In genomic region chr11:35045219-35045819, GRCh38 we compare ENCODE assay signal across 8 cellular contexts.
DNase-seq lines count a peak whose midpoint lies in the region; ATAC-seq and TF ChIP-seq lines count a peak whose summit lies in the region.

No MANE protein-coding gene starts in this region.

- H3K36me3 Mint-ChIP-seq in dendritic cell treated with granulocyte-macrophage colony-stimulating factor and Interleukin-4, amounts not matched to agents 40 ng/mL and 50 ng/mL, for 4 days (ENCODE audit: low read depth), result peaks cover 6% of the 10 kb centered on the region

- H3K27me3 Mint-ChIP-seq in dendritic cell treated with granulocyte-macrophage colony-stimulating factor and Interleukin-4, amounts not matched to agents 40 ng/mL and 50 ng/mL, for 4 days, result no peaks in the 10 kb centered on the region

- WGBS in lower leg skin, 2 donors, result 75 to 84% methylated on average over 8 of the region's 8 CpGs

- peak; percentile 41 for ATAC-seq in HG02852 (IDR thresholded peaks at IDR 0.05; ENCODE audit: unreplicated experiment)
- no peak for ATAC-seq in GM21515 (IDR thresholded peaks at IDR 0.05; ENCODE audit: unreplicated experiment)

- TF ChIP-seq CTCF in GM13977 (IDR thresholded peaks at IDR 0.05; ENCODE audit: extremely low read depth, insufficient read depth, missing control alignments) (no peak), lower leg skin (IDR thresholded peaks at IDR 0.05) (no peak)

- in situ Hi-C loops in GM13977 (cut with MboI; ENCODE audit: low pct_unique_long_range_greater_than_20kb, low sequenced_read_pairs, unreplicated experiment), result loop anchor here (10.0 kb wide), 1 partner anchor 51 kb away; no protein-coding TSS in a partner anchor

- H3K9me3 Mint-ChIP-seq in dendritic cell treated with granulocyte-macrophage colony-stimulating factor and Interleukin-4, amounts not matched to agents 40 ng/mL and 50 ng/mL, for 4 days, result no peaks in the 10 kb centered on the region

- H3K4me3 ChIP-seq in lower leg skin (ENCODE audit: low read depth, poor library complexity, severe bottlenecking), result no peak overlapping the region

- peak; percentile 85 for DNase-seq in T-helper 22 cell (ENCODE audit: low read depth)
- peak; percentile 36 to 42 for DNase-seq in stimulated activated CD8-positive, alpha-beta memory T cell treated with anti-CD3 and anti-CD28 coated beads, Interleukin-4, amount 100 ng/mL, for 4 hours (ENCODE audit: low read depth in 2 of 2, low spot score in 1 of 2)
- DNase-seq in 8988T, result no peak
- DNase-seq in GM13977 (ENCODE audit: low spot score), result no peak
- no peak for DNase-seq in lower leg skin (ENCODE audit: low spot score in 2 of 2)

- H3K4me1 Mint-ChIP-seq in dendritic cell treated with granulocyte-macrophage colony-stimulating factor and Interleukin-4, amounts not matched to agents 40 ng/mL and 50 ng/mL, for 4 days (ENCODE audit: low read depth), result peaks cover 71% of the 10 kb centered on the region

- H3K4me3 Mint-ChIP-seq in dendritic cell treated with granulocyte-macrophage colony-stimulating factor and Interleukin-4, amounts not matched to agents 40 ng/mL and 50 ng/mL, for 4 days, result no peak overlapping the region

- peak overlapping the region; percentile 65 for H3K27ac Mint-ChIP-seq in dendritic cell treated with granulocyte-macrophage colony-stimulating factor and Interleukin-4, amounts not matched to agents 40 ng/mL and 50 ng/mL, for 4 days

- intact Hi-C loops in dendritic cell treated with granulocyte-macrophage colony-stimulating factor and Interleukin-4, amounts not matched to agents 40 ng/mL and 50 ng/mL, for 4 days (cut with micrococcal nuclease), result loop anchor here (5.0 kb wide), 1 partner anchor 37 kb away; no protein-coding TSS in a partner anchor
- intact Hi-C loops in lower leg skin (cut with DNase I; ENCODE audit: low total_unique reads), result no loop called here

- TF ChIP-seq POLR2A in lower leg skin (IDR thresholded peaks at IDR 0.05), result no peak

Comparison
In these comparisons a context has a peak if more than half of its experiments do, and no peak if none do; other contexts are left out.
1. DNase-seq: peak in T-helper 22 cell (single experiment) and stimulated activated CD8-positive, alpha-beta memory T cell treated with anti-CD3 and anti-CD28 coated beads, Interleukin-4, amount 100 ng/mL, for 4 hours (2 of 2); none in 8988T (single experiment), GM13977 (single experiment) and lower leg skin (0 of 2).